Comparison of ENCODE assay signal across 13 cellular contexts in genomic region chr9:134372621-134373267, GRCh38. TPM values are rescaled to one million over a fixed set of nuclear protein-coding genes. Genes with fewer than 3 reads are reported as not detected.
DNase-seq lines count a peak whose midpoint lies in the region; ATAC-seq and TF ChIP-seq lines count a peak whose summit lies in the region.
"Had no signal": no experiment of that assay in that cellular context is flagged by ENCODE, and none has a peak within 500 bp of the region (broad histone marks: within the 10 kb centered on the region; RNA-seq: fewer than 3 reads in every experiment).

No MANE protein-coding gene starts in this region.

- intact Hi-C loops in ascending aorta (cut with DNase I) (no loop called here), spleen (cut with DNase I; ENCODE audit: low total_unique reads) (no loop called here)

- no peak overlapping the region for H3K4me3 Mint-ChIP-seq in endothelial cell (ENCODE audit: unreplicated experiment)
- H3K4me3 Mint-ChIP-seq: activated B cell treated with CpG ODN at 0.5 μM for 24 hours; activated naive CD8-positive, alpha-beta T cell treated with anti-CD3 and anti-CD28 coated beads, Interleukin-2, amount 10 ng/mL, durations not matched to agents 7 days and 5 days had no signal

- peaks cover 11% of the 10 kb centered on the region for H3K4me1 Mint-ChIP-seq in endothelial cell (ENCODE audit: unreplicated experiment)

- no peak overlapping the region for H3K4me3 ChIP-seq in ascending aorta
- peak overlapping the region in 4 of 8 donors; percentile 1 to 62 (median 16) for H3K4me3 ChIP-seq in spleen

- TF ChIP-seq CTCF in ascending aorta (IDR thresholded peaks at IDR 0.05) (no peak), spleen (IDR thresholded peaks at IDR 0.05 in 8 of 11, conservative IDR thresholded peaks at IDR 0.05 in 3 of 11) (no peak), endothelial cell (IDR thresholded peaks at IDR 0.05; ENCODE audit: unreplicated experiment) (no peak)

- no peak for ATAC-seq in GM18868 (IDR thresholded peaks at IDR 0.05; ENCODE audit: unreplicated experiment)

- H3K27me3 Mint-ChIP-seq in endothelial cell (ENCODE audit: unreplicated experiment): peaks cover 12% of the 10 kb centered on the region
- H3K27me3 Mint-ChIP-seq: activated B cell treated with CpG ODN at 0.5 μM for 24 hours had no signal

- peak; percentile 59 for DNase-seq in GM03348 (ENCODE audit: low spot score)
- DNase-seq in ascending aorta (ENCODE audit: low spot score in 2 of 2): peak; percentile 43 to 79
- DNase-seq in islet precursor cell: peak; percentile 82
- DNase-seq in spleen: peak; percentile 94
- no peak for DNase-seq in SW 1271 (lab: John Stamatoyannopoulos, UW)
- DNase-seq in endothelial cell (ENCODE audit: low spot score): no peak
- no peak for DNase-seq in NCI-H524 (lab: John Stamatoyannopoulos, UW)
- DNase-seq: activated B cell treated with CpG ODN at 0.5 μM for 24 hours; activated naive CD8-positive, alpha-beta T cell treated with anti-CD3 and anti-CD28 coated beads, Interleukin-2, amount 10 ng/mL, durations not matched to agents 7 days and 5 days; DND-41; KBM-7; NCI-H774 had no signal

- no peaks in the 10 kb centered on the region for H3K36me3 ChIP-seq in ascending aorta
- H3K36me3 ChIP-seq in spleen: peaks cover 0 to 2% (median 0%) of the 10 kb centered on the region in 6 donors

- H3K27ac Mint-ChIP-seq in endothelial cell (ENCODE audit: unreplicated experiment): no peak overlapping the region
- H3K27ac Mint-ChIP-seq: activated B cell treated with CpG ODN at 0.5 μM for 24 hours; activated naive CD8-positive, alpha-beta T cell treated with anti-CD3 and anti-CD28 coated beads, Interleukin-2, amount 10 ng/mL, durations not matched to agents 7 days and 5 days had no signal

- H3K4me1 ChIP-seq in ascending aorta (peaks cover 29 to 63% of the 10 kb centered on the region in 2 donors), spleen (peaks cover 29 to 95% (median 82%) of the 10 kb centered on the region in 6 donors)

- H3K9me3 Mint-ChIP-seq in endothelial cell (ENCODE audit: unreplicated experiment): no peaks in the 10 kb centered on the region
- H3K9me3 Mint-ChIP-seq: activated B cell treated with CpG ODN at 0.5 μM for 24 hours had no signal

- WGBS in spleen, 5 donors: 51 to 78% (median 67%) methylated on average over 9 to 16 of the region's 16 CpGs

- peak overlapping the region in 1 of 2 donors; percentile 43 for H3K27ac ChIP-seq in ascending aorta
- peak overlapping the region; percentile 51 to 98 (median 92) for H3K27ac ChIP-seq in spleen

- H3K9me3 ChIP-seq in ascending aorta (no peaks in the 10 kb centered on the region), spleen (no peaks in the 10 kb centered on the region)

- H3K27me3 ChIP-seq in ascending aorta (no peaks in the 10 kb centered on the region), spleen (replicated peaks in 1 of 7) (no peaks in the 10 kb centered on the region)

- H3K36me3 Mint-ChIP-seq in endothelial cell (ENCODE audit: low read depth, unreplicated experiment): peaks cover 4% of the 10 kb centered on the region
- H3K36me3 Mint-ChIP-seq: activated naive CD8-positive, alpha-beta T cell treated with anti-CD3 and anti-CD28 coated beads, Interleukin-2, amount 10 ng/mL, durations not matched to agents 7 days and 5 days had no signal

- no peak for TF ChIP-seq POLR2A in spleen (IDR thresholded peaks at IDR 0.05)

RNA-seq across cellular contexts. Expression of gene RXRA, which starts 46.5 kb away (rescaled TPM):
- 64.1 TPM for total RNA-seq in ascending aorta
- total RNA-seq in spleen: 100 to 1,000 TPM in 2 of 7 donors, 10 to 100 TPM in 5; 67.7 to 116 (median 95.6) TPM
- polyA plus RNA-seq in spleen: 10 to 100 TPM; 10.9 to 40.4 (median 11.9) TPM
- total RNA-seq in endothelial cell (ENCODE audit: unreplicated experiment): 83.3 TPM

Comparison
In these comparisons a context has a peak if more than half of its experiments do, and no peak if none do; other contexts are left out.
1. DNase-seq: peak in GM03348 (single experiment), ascending aorta (2 of 2), islet precursor cell (single experiment) and spleen (single experiment); none in SW 1271 (0 of 2), endothelial cell (single experiment) and NCI-H524 (0 of 2).